Comparison of ENCODE assay signal across 1 cellular context in genomic region chr2:235505210-235505741, GRCh38.
TF ChIP-seq lines count a peak whose summit lies in the region.

No MANE protein-coding gene starts in this region.

TF ChIP-seq in HepG2, 621 proteins besides CTCF, POLR2A, EP300 and RAD21 (continued from another document and continues in another):
- TF ChIP-seq ZNF512 (CRISPR knock-in tag; IDR thresholded peaks at IDR 0.05) (no peak), WIZ (CRISPR knock-in tag; IDR thresholded peaks at IDR 0.05) (no peak; the same call in 1 of the 2 replicates), PBX2 (CRISPR knock-in tag; IDR thresholded peaks at IDR 0.05) (no peak), ZBTB42 (CRISPR knock-in tag; IDR thresholded peaks at IDR 0.05) (no peak), NCOA5 (CRISPR knock-in tag; IDR thresholded peaks at IDR 0.05) (no peak), NR1H2 (CRISPR knock-in tag; IDR thresholded peaks at IDR 0.05; ENCODE audit: borderline replicate concordance, low read depth) (no peak), ZNF276 (CRISPR knock-in tag; IDR thresholded peaks at IDR 0.05; ENCODE audit: low read depth) (peak; percentile 89), ZNF225 (CRISPR knock-in tag; IDR thresholded peaks at IDR 0.05) (peak; percentile 35; the same call in 1 of the 2 replicates), ZBTB7B (CRISPR knock-in tag; IDR thresholded peaks at IDR 0.05) (peak; percentile 60; the same call in 1 of the 2 replicates), ATF7 (IDR thresholded peaks at IDR 0.05) (no peak), ATF7 (CRISPR knock-in tag; IDR thresholded peaks at IDR 0.05) (peak; percentile 60; the same call in 1 of the 2 replicates), ZNF383 (CRISPR knock-in tag; IDR thresholded peaks at IDR 0.05; ENCODE audit: borderline replicate concordance) (peak; percentile 84; the same call in 1 of the 2 replicates), ZBTB10 (CRISPR knock-in tag; IDR thresholded peaks at IDR 0.05; ENCODE audit: borderline replicate concordance) (0 out of 2 replicates have a peak, but pooled peaks have one; percentile 38), ZNF253 (CRISPR knock-in tag; IDR thresholded peaks at IDR 0.05; ENCODE audit: borderline replicate concordance) (no peak), ZFP37 (CRISPR knock-in tag; IDR thresholded peaks at IDR 0.05; ENCODE audit: borderline replicate concordance) (0 out of 2 replicates have a peak, but pooled peaks have one; percentile 40), ZSCAN29 (CRISPR knock-in tag; conservative IDR thresholded peaks at IDR 0.05) (peak; percentile 94), CAMTA2 (CRISPR knock-in tag; IDR thresholded peaks at IDR 0.05; ENCODE audit: borderline replicate concordance) (no peak), ZBTB14 (CRISPR knock-in tag; IDR thresholded peaks at IDR 0.05) (no peak), SP5 (CRISPR knock-in tag; IDR thresholded peaks at IDR 0.05; ENCODE audit: borderline replicate concordance, low read depth) (peak; percentile 68; the same call in 1 of the 2 replicates), SNAPC5 (CRISPR knock-in tag; IDR thresholded peaks at IDR 0.05; ENCODE audit: borderline replicate concordance) (no peak), ISL2 (CRISPR knock-in tag; IDR thresholded peaks at IDR 0.05) (peak; percentile 87), ELK4 (CRISPR knock-in tag; IDR thresholded peaks at IDR 0.05; ENCODE audit: borderline replicate concordance) (no peak), RAD51 (IDR thresholded peaks at IDR 0.05; ENCODE audit: borderline replicate concordance) (no peak), THAP7 (CRISPR knock-in tag; IDR thresholded peaks at IDR 0.05) (0 out of 2 replicates have a peak, but pooled peaks have one; percentile 65), ZNF557 (CRISPR knock-in tag; IDR thresholded peaks at IDR 0.05) (peak; percentile 82; the same call in 1 of the 2 replicates), BORCS8-MEF2B (CRISPR knock-in tag; IDR thresholded peaks at IDR 0.05) (peak; percentile 63; the same call in 1 of the 2 replicates), HOXA3 (CRISPR knock-in tag; IDR thresholded peaks at IDR 0.05) (peak; percentile 89), THAP11 (CRISPR knock-in tag; IDR thresholded peaks at IDR 0.05) (peak; percentile 81), SOX5 (CRISPR knock-in tag; IDR thresholded peaks at IDR 0.05; ENCODE audit: borderline replicate concordance) (peak; percentile 88), TARDBP (CRISPR knock-in tag; IDR thresholded peaks at IDR 0.05) (peak; percentile 89; the same call in 1 of the 2 replicates), PHF20 (CRISPR knock-in tag; IDR thresholded peaks at IDR 0.05) (no peak), ZBTB8A (CRISPR knock-in tag; IDR thresholded peaks at IDR 0.05; ENCODE audit: borderline replicate concordance, low read depth) (no peak), ZNF572 (CRISPR knock-in tag; IDR thresholded peaks at IDR 0.05) (no peak), ZNF503 (CRISPR knock-in tag; IDR thresholded peaks at IDR 0.05) (peak; percentile 74; the same call in 1 of the 2 replicates), MED1 (CRISPR knock-in tag; IDR thresholded peaks at IDR 0.05) (peak; percentile 94), SMAD3 (CRISPR knock-in tag; IDR thresholded peaks at IDR 0.05) (peak; percentile 70), GTF3A (CRISPR knock-in tag; conservative IDR thresholded peaks at IDR 0.05) (0 out of 2 replicates have a peak, but pooled peaks have one; percentile 70), MAFG (CRISPR knock-in tag; IDR thresholded peaks at IDR 0.05) (no peak), PLRG1 (conservative IDR thresholded peaks at IDR 0.05) (no peak), TAF1 (CRISPR knock-in tag; IDR thresholded peaks at IDR 0.05) (no peak), ZNF280D (CRISPR knock-in tag; IDR thresholded peaks at IDR 0.05) (peak; percentile 79), ZNF274 (CRISPR knock-in tag; IDR thresholded peaks at IDR 0.05) (0 out of 2 replicates have a peak, but pooled peaks have one; percentile 31), ZNF616 (CRISPR knock-in tag; IDR thresholded peaks at IDR 0.05; ENCODE audit: low read depth) (no peak), CC2D1A (CRISPR knock-in tag; IDR thresholded peaks at IDR 0.05) (no peak)
